ENCODE assay signal across 1 cellular context in genomic region chr3:188486126-188486525, GRCh38.
TF ChIP-seq lines count a peak whose summit lies in the region.

No MANE protein-coding gene starts in this region.

TF ChIP-seq in SK-N-SH treated with all-trans-retinoic acid at 6 μM for 48 hours, 23 proteins besides CTCF, POLR2A, EP300 and RAD21 (continued from another document):
- TF ChIP-seq TSHZ2 (CRISPR knock-in tag; IDR thresholded peaks at IDR 0.05): no peak
